Comparison of ENCODE assay signal across 9 cellular contexts in genomic region chr20:40706977-40707582, GRCh38. TPM values are rescaled to one million over a fixed set of nuclear protein-coding genes. Genes with fewer than 3 reads are reported as not detected.
DNase-seq lines count a peak whose midpoint lies in the region; ATAC-seq, FAIRE-seq and TF ChIP-seq lines count a peak whose summit lies in the region.
"Had no signal": no experiment of that assay in that cellular context is flagged by ENCODE, and none has a peak within 500 bp of the region (broad histone marks: within the 10 kb centered on the region; RNA-seq: fewer than 3 reads in every experiment).

No MANE protein-coding gene starts in this region.

- TF ChIP-seq CTCF in Loucy (conservative IDR thresholded peaks at IDR 0.05; ENCODE audit: low read length) (peak; percentile 71), chondrocyte (IDR thresholded peaks at IDR 0.05) (peak; percentile 36), pancreas (IDR thresholded peaks at IDR 0.05) (no peak)

- H4K20me1 ChIP-seq in Loucy (ENCODE audit: insufficient read depth, low read length, poor library complexity, severe bottlenecking) = no peaks in the 10 kb centered on the region

- H3K9me3 Mint-ChIP-seq in chondrocyte (ENCODE audit: low read depth) = no peaks in the 10 kb centered on the region

- FAIRE-seq in pancreas (lab: Jason Lieb, UNC) = no peak

- H3K36me3 ChIP-seq in Loucy (ENCODE audit: insufficient read depth, low read length) = no peaks in the 10 kb centered on the region
- no peaks in the 10 kb centered on the region for H3K36me3 ChIP-seq in pancreas
- H3K36me3 ChIP-seq: ascending aorta had no signal

- no peak overlapping the region for H3K27ac Mint-ChIP-seq in chondrocyte (ENCODE audit: unreplicated experiment)

- H3K4me1 Mint-ChIP-seq in chondrocyte (ENCODE audit: low read depth) = no peaks in the 10 kb centered on the region

- H3K9me2 ChIP-seq in Loucy (replicated peaks; ENCODE audit: low read depth, low read length) = no peaks in the 10 kb centered on the region

- WGBS in pancreas, 2 donors = 33 to 41% methylated on average over 3 of the region's 3 CpGs

- H3K27ac ChIP-seq in pancreas = no peak overlapping the region
- H3K27ac ChIP-seq: ascending aorta had no signal

- DNase-seq in chondrocyte (ENCODE audit: low spot score) (no peak), pancreas (no peak), globus pallidus (ENCODE audit: low spot score) (no peak)
- no peak for DNase-seq in effector CD8-positive, alpha-beta T cell (lab: John Stamatoyannopoulos, UW)
- DNase-seq: DMS153 had no signal

- H3F3A ChIP-seq in Loucy (ENCODE audit: low read depth) = no peaks in the 10 kb centered on the region

- H3K27me3 Mint-ChIP-seq in chondrocyte (ENCODE audit: low read depth) = peaks cover 45% of the 10 kb centered on the region

- no peak overlapping the region for H3K4me3 Mint-ChIP-seq in chondrocyte (ENCODE audit: unreplicated experiment)

- H3K27me3 ChIP-seq in Loucy (ENCODE audit: insufficient read depth, low read length, poor library complexity, severe bottlenecking) = no peaks in the 10 kb centered on the region
- H3K27me3 ChIP-seq in pancreas = peaks cover 0 to 12% (median 5%) of the 10 kb centered on the region in 4 donors
- H3K27me3 ChIP-seq: ascending aorta had no signal

- intact Hi-C loops in pancreas (cut with DNase I) = no loop called here

- no peak overlapping the region for H3K4me2 ChIP-seq in Loucy (ENCODE audit: low read depth, low read length, poor library complexity, severe bottlenecking)

- H3K4me1 ChIP-seq in Loucy (ENCODE audit: insufficient read depth, low read length, poor library complexity, severe bottlenecking) (peaks cover 15% of the 10 kb centered on the region), pancreas (no peaks in the 10 kb centered on the region)
- H3K4me1 ChIP-seq: ascending aorta had no signal

- no peaks in the 10 kb centered on the region for H3K9me3 ChIP-seq in Loucy (ENCODE audit: insufficient read depth, low read depth, low read length)
- no peaks in the 10 kb centered on the region for H3K9me3 ChIP-seq in pancreas
- H3K9me3 ChIP-seq: ascending aorta had no signal

- no peaks in the 10 kb centered on the region for H3K79me2 ChIP-seq in Loucy (ENCODE audit: insufficient read depth, low read length)

- H3K36me3 Mint-ChIP-seq in chondrocyte (ENCODE audit: low read depth) = no peaks in the 10 kb centered on the region

- H3K4me3 ChIP-seq in Loucy (ENCODE audit: low read length, poor library complexity, severe bottlenecking) (no peak overlapping the region), pancreas (no peak overlapping the region)
- H3K4me3 ChIP-seq: ascending aorta had no signal

- peak overlapping the region; percentile 20; the same call in 1 of the 2 replicates for H2AFZ ChIP-seq in Loucy (ENCODE audit: low read length)

- ATAC-seq in GM18519 (IDR thresholded peaks at IDR 0.05; ENCODE audit: low FRiP score, unreplicated experiment) = peak; percentile 75
- peak; percentile 56 to 81 (median 71) for ATAC-seq in pancreas
- ATAC-seq in HG02642 (IDR thresholded peaks at IDR 0.05; ENCODE audit: poor library complexity, unreplicated experiment) = no peak

- no peak overlapping the region for H3K9ac ChIP-seq in Loucy (ENCODE audit: low read depth, low read length, poor library complexity, severe bottlenecking)

RNA-seq across cellular contexts. Expression of gene MAFB, which starts 18.0 kb away (rescaled TPM):
- total RNA-seq in chondrocyte (3.0 to 5.4 TPM (median 4.2 TPM) in 3 replicates), pancreas (10 to 100 TPM in 3 of 6 donors, 1 to 10 TPM in 3; 3.7 to 24.1 (median 12.6) TPM)
- 10 to 100 TPM in 1 of 2 donors, 1 to 10 TPM in 1; 7.9 to 48.0 TPM for polyA plus RNA-seq in pancreas

Comparison
In these comparisons a context has a peak if more than half of its experiments do, and no peak if none do; other contexts are left out.
1. CTCF ChIP-seq: peak in Loucy (single experiment) and chondrocyte (single experiment); none in pancreas (0 of 4).